Comparison of ENCODE assay signal across 1 cellular context in genomic region chr1:45658171-45658570, GRCh38.
TF ChIP-seq lines count a peak whose summit lies in the region.

No MANE protein-coding gene starts in this region.

TF ChIP-seq in HepG2, 621 proteins besides CTCF, POLR2A, EP300 and RAD21 (continued from another document and continues in another):
- TF ChIP-seq THAP9 (CRISPR knock-in tag; IDR thresholded peaks at IDR 0.05; ENCODE audit: borderline replicate concordance), result no peak
- no peak for TF ChIP-seq ZNF160 (CRISPR knock-in tag; IDR thresholded peaks at IDR 0.05)
- no peak for TF ChIP-seq ZNF431 (CRISPR knock-in tag; IDR thresholded peaks at IDR 0.05; ENCODE audit: borderline replicate concordance, low read depth)
- TF ChIP-seq SETDB1 (CRISPR knock-in tag; IDR thresholded peaks at IDR 0.05; ENCODE audit: borderline replicate concordance), result no peak
- no peak for TF ChIP-seq JUNB (CRISPR knock-in tag; IDR thresholded peaks at IDR 0.05; ENCODE audit: borderline replicate concordance)
- TF ChIP-seq ZNF136 (CRISPR knock-in tag; IDR thresholded peaks at IDR 0.05; ENCODE audit: low read depth), result no peak
- TF ChIP-seq TRIM22 (IDR thresholded peaks at IDR 0.05), result no peak
- TF ChIP-seq ELK4 (CRISPR knock-in tag; IDR thresholded peaks at IDR 0.05; ENCODE audit: borderline replicate concordance), result no peak
- TF ChIP-seq PREB (CRISPR knock-in tag; IDR thresholded peaks at IDR 0.05), result no peak
- TF ChIP-seq MNT (IDR thresholded peaks at IDR 0.05), result no peak
- TF ChIP-seq MTA3 (CRISPR knock-in tag; IDR thresholded peaks at IDR 0.05), result no peak
- TF ChIP-seq ESRRA (CRISPR knock-in tag; IDR thresholded peaks at IDR 0.05; ENCODE audit: low read depth), result peak; percentile 87
- TF ChIP-seq ARID2 (CRISPR knock-in tag; IDR thresholded peaks at IDR 0.05; ENCODE audit: borderline replicate concordance), result no peak
- no peak for TF ChIP-seq TSC22D2 (CRISPR knock-in tag; IDR thresholded peaks at IDR 0.05; ENCODE audit: borderline replicate concordance)
- TF ChIP-seq REXO4 (CRISPR knock-in tag; IDR thresholded peaks at IDR 0.05; ENCODE audit: borderline replicate concordance), result no peak
- TF ChIP-seq E2F5 (CRISPR knock-in tag; conservative IDR thresholded peaks at IDR 0.05), result no peak
- no peak for TF ChIP-seq SRSF9 (IDR thresholded peaks at IDR 0.05; ENCODE audit: borderline replicate concordance, insufficient read depth, low read depth, low read length, poor library complexity, severe bottlenecking)
- TF ChIP-seq ZNF691 (CRISPR knock-in tag; IDR thresholded peaks at IDR 0.05; ENCODE audit: borderline replicate concordance, low read depth), result no peak
- 0 out of 2 replicates have a peak, but pooled peaks have one; percentile 38 for TF ChIP-seq SOX13 (IDR thresholded peaks at IDR 0.05)
- TF ChIP-seq SOX13 (CRISPR knock-in tag; conservative IDR thresholded peaks at IDR 0.05 in 1 of 2, IDR thresholded peaks at IDR 0.05 in 1 of 2), result peak in 1 of 2 experiments; percentile 91; a peak in 2 of 4 replicates
- peak; percentile 84 for TF ChIP-seq KDM6A (CRISPR knock-in tag; IDR thresholded peaks at IDR 0.05; ENCODE audit: low read depth)
- TF ChIP-seq DPF2 (CRISPR knock-in tag; IDR thresholded peaks at IDR 0.05; ENCODE audit: borderline replicate concordance, low read depth), result no peak
- no peak for TF ChIP-seq THAP8 (CRISPR knock-in tag; IDR thresholded peaks at IDR 0.05; ENCODE audit: borderline replicate concordance)
- peak; percentile 59; the same call in 1 of the 2 replicates for TF ChIP-seq ZNF331 (CRISPR knock-in tag; IDR thresholded peaks at IDR 0.05)
- no peak for TF ChIP-seq JUND (CRISPR knock-in tag; IDR thresholded peaks at IDR 0.05)
- TF ChIP-seq YEATS4 (CRISPR knock-in tag; IDR thresholded peaks at IDR 0.05; ENCODE audit: borderline replicate concordance), result peak; percentile 56; the same call in 1 of the 2 replicates
- TF ChIP-seq ZNF598 (CRISPR knock-in tag; IDR thresholded peaks at IDR 0.05; ENCODE audit: borderline replicate concordance), result no peak
- no peak for TF ChIP-seq HIVEP1 (CRISPR knock-in tag; IDR thresholded peaks at IDR 0.05)
- TF ChIP-seq ZNF282 (IDR thresholded peaks at IDR 0.05; ENCODE audit: partially characterized antibody), result no peak
- TF ChIP-seq TGIF2 (CRISPR knock-in tag; IDR thresholded peaks at IDR 0.05), result no peak
- TF ChIP-seq HMG20A (CRISPR knock-in tag; IDR thresholded peaks at IDR 0.05; ENCODE audit: borderline replicate concordance), result peak; percentile 69; the same call in 1 of the 2 replicates
- TF ChIP-seq SALL2 (CRISPR knock-in tag; IDR thresholded peaks at IDR 0.05), result no peak
- TF ChIP-seq FOXC1 (CRISPR knock-in tag; IDR thresholded peaks at IDR 0.05; ENCODE audit: borderline replicate concordance), result no peak
- TF ChIP-seq EZH2 (conservative IDR thresholded peaks at IDR 0.05; ENCODE audit: low read depth, low read length), result no peak
- no peak for TF ChIP-seq MAF1 (CRISPR knock-in tag; IDR thresholded peaks at IDR 0.05; ENCODE audit: borderline replicate concordance)
- TF ChIP-seq SP5 (CRISPR knock-in tag; IDR thresholded peaks at IDR 0.05; ENCODE audit: borderline replicate concordance, low read depth), result peak; percentile 56; the same call in 1 of the 2 replicates
- TF ChIP-seq NCOA1 (CRISPR knock-in tag; IDR thresholded peaks at IDR 0.05), result no peak
- no peak for TF ChIP-seq DNMT1 (CRISPR knock-in tag; IDR thresholded peaks at IDR 0.05)
- TF ChIP-seq CREB1 (IDR thresholded peaks at IDR 0.05), result no peak
- TF ChIP-seq CREB1 (CRISPR knock-in tag; IDR thresholded peaks at IDR 0.05), result peak; percentile 76
- TF ChIP-seq ZBTB42 (CRISPR knock-in tag; IDR thresholded peaks at IDR 0.05), result no peak
- no peak for TF ChIP-seq ELF4 (CRISPR knock-in tag; IDR thresholded peaks at IDR 0.05; ENCODE audit: borderline replicate concordance)
- TF ChIP-seq LBX2 (CRISPR knock-in tag; IDR thresholded peaks at IDR 0.05; ENCODE audit: borderline replicate concordance), result no peak
- TF ChIP-seq STAT6 (CRISPR knock-in tag; IDR thresholded peaks at IDR 0.05; ENCODE audit: borderline replicate concordance), result no peak
- no peak for TF ChIP-seq ZNF232 (CRISPR knock-in tag; IDR thresholded peaks at IDR 0.05; ENCODE audit: borderline replicate concordance)
- TF ChIP-seq SNAPC5 (CRISPR knock-in tag; IDR thresholded peaks at IDR 0.05; ENCODE audit: borderline replicate concordance), result no peak
- no peak for TF ChIP-seq ZNF235 (CRISPR knock-in tag; IDR thresholded peaks at IDR 0.05; ENCODE audit: borderline replicate concordance)
- TF ChIP-seq ZNF704 (CRISPR knock-in tag; IDR thresholded peaks at IDR 0.05; ENCODE audit: borderline replicate concordance), result no peak
- TF ChIP-seq ZMAT5 (CRISPR knock-in tag; IDR thresholded peaks at IDR 0.05; ENCODE audit: borderline replicate concordance, low read depth), result no peak
- no peak for TF ChIP-seq ZNF777 (CRISPR knock-in tag; IDR thresholded peaks at IDR 0.05)
- TF ChIP-seq ZNF747 (CRISPR knock-in tag; IDR thresholded peaks at IDR 0.05; ENCODE audit: borderline replicate concordance), result no peak
- no peak for TF ChIP-seq RFX3 (CRISPR knock-in tag; IDR thresholded peaks at IDR 0.05)
- no peak for TF ChIP-seq ZNF749 (CRISPR knock-in tag; IDR thresholded peaks at IDR 0.05; ENCODE audit: borderline replicate concordance)
- TF ChIP-seq ETV5 (CRISPR knock-in tag; IDR thresholded peaks at IDR 0.05; ENCODE audit: borderline replicate concordance), result no peak; the same call in 1 of the 2 replicates
- no peak for TF ChIP-seq RELA (CRISPR knock-in tag; IDR thresholded peaks at IDR 0.05)
- no peak for TF ChIP-seq ADNP (CRISPR knock-in tag; IDR thresholded peaks at IDR 0.05)
